8 cellular contexts compared by ENCODE assay signal in the genomic region with DNA sequence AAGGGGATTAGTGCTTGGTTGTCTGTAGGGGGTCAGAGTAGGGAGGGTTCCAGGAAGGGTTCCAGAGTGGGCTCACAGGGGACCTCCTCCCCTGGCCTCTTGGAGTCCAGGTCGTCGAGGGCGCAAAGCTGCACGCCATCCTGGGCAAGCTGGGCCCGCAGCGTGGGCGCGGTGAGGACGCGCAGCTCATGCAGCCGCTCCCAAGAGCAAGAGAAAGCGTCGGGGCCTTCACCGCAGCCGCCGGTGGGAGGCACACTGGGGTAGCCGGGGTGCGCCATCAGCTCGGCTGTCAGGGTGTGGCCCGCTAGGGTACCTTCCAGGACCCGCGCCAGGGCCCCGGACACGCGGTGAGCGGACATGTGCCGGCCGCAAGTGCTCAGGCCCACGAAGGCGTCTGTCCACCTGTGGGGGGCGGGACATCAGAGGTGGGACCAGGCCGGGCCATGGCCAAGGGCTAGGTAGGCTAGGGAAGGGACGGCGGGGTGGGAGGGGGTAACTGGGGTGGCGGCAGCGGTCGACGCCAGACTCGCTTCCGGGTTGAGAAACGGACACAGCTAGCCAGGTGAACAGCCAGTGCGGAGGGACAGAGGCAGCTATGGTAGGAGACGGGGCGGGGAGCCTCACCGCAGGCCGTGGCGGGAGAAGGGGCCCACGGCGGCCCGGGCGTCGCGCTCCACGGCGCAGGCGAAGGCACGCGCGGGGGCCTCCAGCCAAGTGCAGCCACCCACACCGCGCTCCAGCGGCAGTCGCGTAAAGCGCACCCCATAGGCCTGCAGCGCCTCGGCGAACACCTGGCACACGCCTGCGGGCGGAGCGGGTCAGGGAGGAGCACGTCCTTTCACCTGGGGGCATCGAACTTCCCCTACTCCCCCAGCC. TPM values are rescaled to one million over a fixed set of nuclear protein-coding genes. Genes with fewer than 3 reads are reported as not detected.
DNase-seq lines count a peak whose midpoint lies in the region; ATAC-seq and TF ChIP-seq lines count a peak whose summit lies in the region.

No MANE protein-coding gene starts in this region.

- TF ChIP-seq CTCF in PC-3 (conservative IDR thresholded peaks at IDR 0.05; ENCODE audit: low read depth, low read length) (no peak), esophagus squamous epithelium (IDR thresholded peaks at IDR 0.05) (no peak), parathyroid adenoma (IDR thresholded peaks at IDR 0.05) (no peak)

- intact Hi-C loops in PC-3 (cut with micrococcal nuclease), result no loop called here
- intact Hi-C loops in esophagus squamous epithelium (cut with DNase I), result no loop called here

- BruUV-seq in PC-3 (replicated peaks; lab: Mats Ljungman, UMichigan), result no TSS peak

- no peaks in the 10 kb centered on the region for H4K20me1 ChIP-seq in PC-3 (ENCODE audit: low read length)

- WGBS in esophagus squamous epithelium, 2 donors, result 52 to 59% methylated on average over 25 to 43 of the region's 74 CpGs

- peak overlapping the region; percentile 100 for H3K9ac ChIP-seq in PC-3 (ENCODE audit: low read length)
- H3K9ac ChIP-seq in parathyroid adenoma, result no peak overlapping the region

- H3K36me3 ChIP-seq in PC-3 (ENCODE audit: low read depth, low read length) (peaks cover 3% of the 10 kb centered on the region; the same call in 1 of the 2 replicates), esophagus squamous epithelium (peaks cover 0 to 32% (median 0%) of the 10 kb centered on the region in 3 donors), parathyroid adenoma (ENCODE audit: control insufficient read depth, insufficient read depth, low read length) (no peaks in the 10 kb centered on the region)

- peaks cover 40% of the 10 kb centered on the region for H3K79me2 ChIP-seq in PC-3 (ENCODE audit: low read length)
- H3K79me2 ChIP-seq in parathyroid adenoma, result no peaks in the 10 kb centered on the region

- H3K27me3 ChIP-seq in PC-3 (ENCODE audit: low read length) (no peaks in the 10 kb centered on the region), esophagus squamous epithelium (no peaks in the 10 kb centered on the region), parathyroid adenoma (ENCODE audit: control insufficient read depth, insufficient read depth, low read length) (no peaks in the 10 kb centered on the region)

- POLR2A ChIA-PET in PC-3 (lab: Charles Lee; ENCODE audit: unreplicated experiment), result interaction anchor here (0.5 to 1.2 kb wide), 6 partner anchors 13 to 626 kb away, joined by 3 to 7 read pairs (median 3); partner anchors contain the start of gene SDF2L1

- H3K4me3 ChIP-seq in PC-3 (ENCODE audit: low read length), result peak overlapping the region; percentile 96
- H3K4me3 ChIP-seq in esophagus squamous epithelium, result peak overlapping the region; percentile 78 to 100 (median 92)
- peak overlapping the region; percentile 96 for H3K4me3 ChIP-seq in parathyroid adenoma (ENCODE audit: low read depth, low read length)

- H3K4me2 ChIP-seq in PC-3 (ENCODE audit: low read length), result peak overlapping the region; percentile 99
- H3K4me2 ChIP-seq in parathyroid adenoma (ENCODE audit: low read length), result peak overlapping the region; percentile 97

- CTCF ChIA-PET in PC-3 (lab: Charles Lee), result interaction anchor here (0.6 to 1.4 kb wide), 3 partner anchors 13 to 18 kb away, joined by 3 to 15 read pairs (median 6); partner anchors contain the start of gene SDF2L1

- H3K9me2 ChIP-seq in PC-3 (replicated peaks; ENCODE audit: low read length), result no peaks in the 10 kb centered on the region

- peak overlapping the region; percentile 81 for H3K27ac ChIP-seq in PC-3 (ENCODE audit: low read length)
- H3K27ac ChIP-seq in esophagus squamous epithelium, result peak overlapping the region; percentile 85 to 95 (median 88)
- no peak overlapping the region for H3K27ac ChIP-seq in parathyroid adenoma

- H3F3A ChIP-seq in PC-3 (ENCODE audit: low read length, unreplicated experiment), result no peaks in the 10 kb centered on the region

- no peak for DNase-seq in PC-3
- DNase-seq in esophagus squamous epithelium (lab: John Stamatoyannopoulos, UW), result no peak
- DNase-seq in DMS 273 (lab: John Stamatoyannopoulos, UW; ENCODE audit: unreplicated experiment), result no peak
- DNase-seq in SIG-M5 treated with dmso at 0.1 percent for 504 hours (lab: John Stamatoyannopoulos, UW; ENCODE audit: unreplicated experiment), result no peak

- H3K9me3 ChIP-seq in PC-3 (ENCODE audit: low read length), result no peaks in the 10 kb centered on the region
- no peaks in the 10 kb centered on the region for H3K9me3 ChIP-seq in esophagus squamous epithelium
- H3K9me3 ChIP-seq in parathyroid adenoma (ENCODE audit: control insufficient read depth, low read length), result no peaks in the 10 kb centered on the region

- ATAC-seq in PC-3 (no peak; the same call in 1 of the 2 replicates), HG03280 (IDR thresholded peaks at IDR 0.05; ENCODE audit: unreplicated experiment) (no peak), HG02870 (IDR thresholded peaks at IDR 0.05; ENCODE audit: unreplicated experiment) (no peak)

- peak; percentile 9 for TF ChIP-seq POLR2A in GM19099 (IDR thresholded peaks at IDR 0.05; ENCODE audit: extremely low read depth, insufficient read length, low read depth)
- TF ChIP-seq POLR2A in esophagus squamous epithelium (IDR thresholded peaks at IDR 0.05), result no peak

- H3K4me1 ChIP-seq in PC-3 (ENCODE audit: insufficient read depth, low read length) (peaks cover 10% of the 10 kb centered on the region), esophagus squamous epithelium (peaks cover 33 to 63% (median 35%) of the 10 kb centered on the region in 3 donors), parathyroid adenoma (peaks cover 7% of the 10 kb centered on the region)

- H2AFZ ChIP-seq in PC-3 (ENCODE audit: low read length) (no peak overlapping the region), parathyroid adenoma (peak overlapping the region; percentile 78)

RNA-seq across cellular contexts. Expression of gene YDJC, which starts 1.2 kb away (rescaled TPM):
- total RNA-seq in PC-3 (2014; rRNA removed) (79.4 and 122 TPM in 2 replicates), esophagus squamous epithelium (10 to 100 TPM; 34.1 to 53.8 (median 39.6) TPM)

RNA-seq across cellular contexts. Expression of gene CCDC116, which starts 3.9 kb away (rescaled TPM):
- total RNA-seq in PC-3 (2014; rRNA removed) (not detected in 2 replicates), esophagus squamous epithelium (1 to 10 TPM in 1 of 4 donors, not detected in 3; 1.9 TPM)

RNA-seq across cellular contexts. Expression of gene SDF2L1, which starts 13.5 kb away (rescaled TPM):
- total RNA-seq in PC-3 (2014; rRNA removed) (180 and 214 TPM in 2 replicates), esophagus squamous epithelium (10 to 100 TPM; 19.6 to 29.7 (median 24.6) TPM)

RNA-seq across cellular contexts. Expression of gene PPIL2, which starts 37.2 kb away (rescaled TPM):
- total RNA-seq in PC-3 (2014; rRNA removed) (32.3 and 33.7 TPM in 2 replicates), esophagus squamous epithelium (10 to 100 TPM; 20.9 to 53.6 (median 49.7) TPM)
